In genomic region chr3:32909999-32910398, GRCh38 we compare ENCODE assay signal across 22 cellular contexts. TPM values are rescaled to one million over a fixed set of nuclear protein-coding genes. Genes with fewer than 3 reads are reported as not detected.
"Had no signal": no experiment of that assay in that cellular context is flagged by ENCODE, and none has a peak within 500 bp of the region (broad histone marks: within the 10 kb centered on the region; RNA-seq: fewer than 3 reads in every experiment).

No MANE protein-coding gene starts in this region.

- DNase-seq: Karpas-422, KG1, MG63, NCI-H1092, NCI-H1105 treated with DMSO at 0.1 percent for 48 hours, NCI-H1417 treated with DMSO at 0.1 percent for 48 hours, NCI-H146, NCI-H1694 treated with DMSO at 0.1 percent for 48 hours, NCI-H1930, NCI-H2081, NCI-H2107, NCI-H2227 treated with DMSO at 0.1 percent for 48 hours, NCI-H524, NCI-H526 treated with DMSO at 0.1 percent for 48 hours, NCI-H774, Right ventricle myocardium superior, RPMI8226, SIG-M5 had no signal

- H3K36me3 ChIP-seq: MG63, SJSA1 had no signal

- H3K27me3 ChIP-seq: MG63, SJSA1 had no signal

- H3K4me3 ChIP-seq: MG63, SJSA1, SK-N-MC had no signal

- H3K9me3 ChIP-seq: MG63, SJSA1 had no signal

- H3K27ac ChIP-seq: HL-60, SJSA1, SK-N-MC had no signal

- H3K4me1 ChIP-seq: SJSA1 had no signal

RNA-seq across cellular contexts. Expression of gene CCR4, which starts 41.4 kb away (rescaled TPM):
- total RNA-seq: NCI-H460, SJSA1 had no signal
